Comparison of ENCODE assay signal across 8 cellular contexts in genomic region chr1:11934295-11935039, GRCh38. TPM values are rescaled to one million over a fixed set of nuclear protein-coding genes. Genes with fewer than 3 reads are reported as not detected.
A peak's percentile ranks its signal among the peaks of the same experiment; 100 is the strongest.
DNase-seq lines count a peak whose midpoint lies in the region; ATAC-seq, FAIRE-seq and TF ChIP-seq lines count a peak whose summit lies in the region.

Gene PLOD1 (plus strand): TSS chr1:11934717. CDS start chr1:11934780, 63 bp downstream.

- H3K27ac ChIP-seq in astrocyte (ENCODE audit: low read depth, low read length) (peak within 1 kb of the TSS; percentile 65), hepatocyte (peak within 1 kb of the TSS; percentile 89), aorta (ENCODE audit: low read depth in 1 of 2, low read length in 2 of 2) (peak within 1 kb of the TSS in 1 of 2 donors; percentile 89)

- peak within 1 kb of the TSS; percentile 81 for H3K27ac Mint-ChIP-seq in astrocyte (ENCODE audit: unreplicated experiment)

- in situ Hi-C loops in GM13977 (cut with MboI; ENCODE audit: low pct_unique_long_range_greater_than_20kb, low sequenced_read_pairs, unreplicated experiment) = no loop called here

- WGBS in hepatocyte (ENCODE audit: low lambda C conversion rate, missing lambda C conversion rate) = 1% methylated on average over 43 of the region's 54 CpGs
- WGBS in aorta, 2 donors = 0 to 1% methylated on average over 53 to 54 of the region's 54 CpGs

- no peaks in the 10 kb centered on the region for H3K9me3 Mint-ChIP-seq in astrocyte (ENCODE audit: unreplicated experiment)

- H3K27me3 Mint-ChIP-seq in astrocyte (ENCODE audit: low read depth, unreplicated experiment) = no peaks in the 10 kb centered on the region

- H3K4me3 Mint-ChIP-seq in astrocyte (ENCODE audit: unreplicated experiment) = peak within 1 kb of the TSS; percentile 90

- H3K36me3 ChIP-seq in astrocyte (ENCODE audit: insufficient read depth, low read length) (peaks cover 3% of the 10 kb centered on the region), hepatocyte (replicated peaks; ENCODE audit: insufficient read depth, low read depth) (no peaks in the 10 kb centered on the region), aorta (ENCODE audit: control insufficient read depth in 1 of 2, insufficient read depth in 2 of 2, low read length in 1 of 2) (no peaks in the 10 kb centered on the region)

- intact Hi-C loops in aorta (cut with DNase I) = loop anchor here in 1 of 2 donors (5.0 kb wide), 1 partner anchor 48 kb away; the partner anchor contains the start of gene MFN2

- H3K4me3 ChIP-seq in astrocyte (ENCODE audit: insufficient read depth, low read depth, low read length) = peak within 1 kb of the TSS; percentile 83
- peak within 1 kb of the TSS; percentile 73 for H3K4me3 ChIP-seq in hepatocyte
- H3K4me3 ChIP-seq in aorta (ENCODE audit: low read length in 2 of 2) = peak within 1 kb of the TSS; percentile 46 to 65

- H3K79me2 ChIP-seq in astrocyte (ENCODE audit: insufficient read depth, low read length) = peaks cover 47% of the 10 kb centered on the region
- peaks cover 17% of the 10 kb centered on the region for H3K79me2 ChIP-seq in hepatocyte

- H3K36me3 Mint-ChIP-seq in astrocyte (ENCODE audit: low read depth, unreplicated experiment) = peaks cover 5% of the 10 kb centered on the region

- no peak for FAIRE-seq in astrocyte (lab: Jason Lieb, UNC)

- H3K9me3 ChIP-seq in astrocyte (ENCODE audit: insufficient read depth, low read depth, low read length) = no peaks in the 10 kb centered on the region
- no peaks in the 10 kb centered on the region for H3K9me3 ChIP-seq in hepatocyte (ENCODE audit: low read depth)
- H3K9me3 ChIP-seq in aorta (ENCODE audit: control insufficient read depth, low read length) = no peaks in the 10 kb centered on the region

- H4K20me1 ChIP-seq in astrocyte (ENCODE audit: insufficient read depth, low read length) (peaks cover 25% of the 10 kb centered on the region), hepatocyte (ENCODE audit: insufficient read depth, poor library complexity, severe bottlenecking) (no peaks in the 10 kb centered on the region)

- TF ChIP-seq CTCF in GM13977 (IDR thresholded peaks at IDR 0.05; ENCODE audit: extremely low read depth, insufficient read depth, missing control alignments) = no peak
- TF ChIP-seq CTCF in astrocyte (IDR thresholded peaks at IDR 0.05; ENCODE audit: insufficient read depth, low read depth, low read length) = no peak
- no peak for TF ChIP-seq CTCF in hepatocyte (IDR thresholded peaks at IDR 0.05; ENCODE audit: poor library complexity)

- no peaks in the 10 kb centered on the region for H3K27me3 ChIP-seq in astrocyte (ENCODE audit: insufficient read depth, low read length)
- H3K27me3 ChIP-seq in hepatocyte = no peaks in the 10 kb centered on the region
- H3K27me3 ChIP-seq in aorta (ENCODE audit: control insufficient read depth in 1 of 2, insufficient read depth in 2 of 2, low read length in 1 of 2) = no peaks in the 10 kb centered on the region

- ATAC-seq in HG02840 (IDR thresholded peaks at IDR 0.05; ENCODE audit: low FRiP score, unreplicated experiment) (peak; percentile 86), aorta (ENCODE audit: low FRiP score) (peak; percentile 96)

- peaks cover 15% of the 10 kb centered on the region for H3K4me1 Mint-ChIP-seq in astrocyte (ENCODE audit: low read depth, unreplicated experiment)

- peak within 1 kb of the TSS; percentile 81 for H3K9ac ChIP-seq in astrocyte (ENCODE audit: low read length)

- no peaks in the 10 kb centered on the region for H3K9me2 ChIP-seq in hepatocyte (replicated peaks; ENCODE audit: insufficient read depth)

- H3K4me1 ChIP-seq in astrocyte (ENCODE audit: insufficient read depth, low read length) (peaks cover 43% of the 10 kb centered on the region), hepatocyte (ENCODE audit: insufficient read depth) (peaks cover 12% of the 10 kb centered on the region), aorta (ENCODE audit: control insufficient read depth in 1 of 2, insufficient read depth in 2 of 2, low read length in 2 of 2) (peaks cover 0 to 2% of the 10 kb centered on the region in 2 donors)

- H3K4me2 ChIP-seq in astrocyte (ENCODE audit: low read length) = peak within 1 kb of the TSS; percentile 97
- peak within 1 kb of the TSS; percentile 87 for H3K4me2 ChIP-seq in hepatocyte

- H2AFZ ChIP-seq in astrocyte (ENCODE audit: low read depth, low read length) (peak within 1 kb of the TSS; percentile 91), hepatocyte (peak within 1 kb of the TSS; percentile 94)

- DNase-seq in GM13977 (ENCODE audit: low spot score) (peak; percentile 95), NCI-H146 treated with DMSO at 0.1 percent for 48 hours (lab: John Stamatoyannopoulos, UW; ENCODE audit: unreplicated experiment) (peak; percentile 70), T-helper 9 cell (peak; percentile 85), astrocyte (ENCODE audit: low read depth) (peak; percentile 77), hepatocyte (ENCODE audit: low spot score) (peak; percentile 91), retina (peak; percentile 81), aorta (peak; percentile 96 to 97)

RNA-seq across cellular contexts. Expression of gene PLOD1, which starts in this region (rescaled TPM):
- total RNA-seq in astrocyte = 375 and 500 TPM in 2 replicates
- 153 and 184 TPM in 2 replicates for total RNA-seq in hepatocyte
- polyA plus RNA-seq in hepatocyte = 195 and 200 TPM in 2 replicates
- total RNA-seq in aorta = 10 to 100 TPM; 80.2 to 95.9 TPM
- 10 to 100 TPM; 28.9 to 60.0 TPM for polyA plus RNA-seq in aorta
